Comparison of ENCODE assay signal across 18 cellular contexts in the genomic region with DNA sequence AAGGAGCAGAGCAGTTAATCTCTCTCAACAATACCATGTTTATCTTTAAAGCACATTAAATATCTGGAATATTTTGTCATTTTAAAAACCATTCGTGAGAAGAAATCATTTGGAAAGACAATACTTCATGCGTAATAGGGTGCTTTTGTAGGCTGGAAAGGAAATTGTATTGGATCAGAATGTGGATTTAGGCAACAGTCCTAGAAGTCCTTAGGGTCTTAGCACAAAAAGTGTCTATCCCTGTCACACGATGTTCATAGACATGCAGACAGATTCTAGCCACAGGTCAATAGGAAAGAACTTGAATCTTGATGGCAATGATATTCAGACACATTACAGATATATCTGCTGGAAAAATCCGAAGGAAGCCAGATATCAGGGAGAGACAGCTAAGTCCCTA.
A peak's percentile ranks its signal among the peaks of the same experiment; 100 is the strongest.
DNase-seq lines count a peak whose midpoint lies in the region; ATAC-seq, FAIRE-seq and TF ChIP-seq lines count a peak whose summit lies in the region.
"Had no signal": no experiment of that assay in that cellular context is flagged by ENCODE, and none has a peak within 500 bp of the region (broad histone marks: within the 10 kb centered on the region; RNA-seq: fewer than 3 reads in every experiment).

No MANE protein-coding gene starts in this region.

- TF ChIP-seq RAD21 in HepG2 (CRISPR knock-in tag; IDR thresholded peaks at IDR 0.05): no peak

- no peak overlapping the region for H3K4me3 ChIP-seq in ACC112 (ENCODE audit: low read depth, low read length)
- H3K4me3 ChIP-seq in WERI-Rb-1 (ENCODE audit: low read depth, low read length): no peak overlapping the region
- H3K4me3 ChIP-seq in HepG2 (replicated peaks in 1 of 3; ENCODE audit: insufficient read depth in 1 of 3, low read depth in 2 of 3, low read length in 3 of 3): no peak overlapping the region
- H3K4me3 ChIP-seq: A549 had no signal

- WGBS in HepG2 (ENCODE audit: low lambda C conversion rate): 15% methylated on average over 4 of the region's 4 CpGs

- H4K20me1 ChIP-seq in HepG2 (ENCODE audit: insufficient read depth, low read length): no peaks in the 10 kb centered on the region

- in situ Hi-C loops in HepG2 (cut with HindIII; ENCODE audit: extremely low pct_ligation_motif_present, low pct_unique_long_range_greater_than_20kb): no loop called here

- ATAC-seq in HepG2: no peak
- no peak for ATAC-seq in HG03439 (IDR thresholded peaks at IDR 0.05; ENCODE audit: unreplicated experiment)
- ATAC-seq: A549 had no signal

- H3K4me1 ChIP-seq in ACC112 (ENCODE audit: control insufficient read depth, insufficient read depth, low read length, unreplicated experiment) (peaks cover 11% of the 10 kb centered on the region), HepG2 (ENCODE audit: insufficient read depth, low read length) (no peaks in the 10 kb centered on the region)
- H3K4me1 ChIP-seq: A549 had no signal

- no peaks in the 10 kb centered on the region for H3K9me3 ChIP-seq in WERI-Rb-1 (ENCODE audit: severe bottlenecking)
- no peaks in the 10 kb centered on the region for H3K9me3 ChIP-seq in HepG2 (ENCODE audit: low read length)
- H3K9me3 ChIP-seq: A549 had no signal

- BruUV-seq in HepG2 (replicated peaks; lab: Mats Ljungman, UMichigan): no TSS peak

- CTCF ChIA-PET in HepG2 (lab: Yijun Ruan, JAX; ENCODE audit: low intra/inter-chr PET ratio, low total read pairs): no interaction called here

- TF ChIP-seq EP300 in HepG2 (IDR thresholded peaks at IDR 0.05; ENCODE audit: low read depth in 2 of 2, low read length in 2 of 2) (no peak), HepG2 (CRISPR knock-in tag; IDR thresholded peaks at IDR 0.05; ENCODE audit: borderline replicate concordance) (no peak)

- intact Hi-C loops in HepG2 (cut with micrococcal nuclease; ENCODE audit: unreplicated experiment): no loop called here

- DNase-seq in NCI-H146 (lab: John Stamatoyannopoulos, UW) (peak; percentile 90), dermis microvascular lymphatic vessel endothelial cell (ENCODE audit: low read depth in 2 of 2) (peak; percentile 90 to 95), lung microvascular endothelial cell (ENCODE audit: low read depth in 2 of 2) (peak; percentile 93 to 94), WERI-Rb-1 (no peak), HepG2 (ENCODE audit: low spot score) (no peak), DMS114 treated with DMSO at 0.1 percent for 48 hours (lab: John Stamatoyannopoulos, UW; ENCODE audit: unreplicated experiment) (no peak)
- DNase-seq: DMS153, EL, H7, NCI-H1048, NCI-H1694 treated with DMSO at 0.1 percent for 48 hours, NCI-H2107, NCI-H446 had no signal

- FAIRE-seq in HepG2 (lab: Jason Lieb, UNC): no peak
- FAIRE-seq: A549 had no signal

- POLR2A ChIA-PET in HepG2 (lab: Yijun Ruan, JAX): no interaction called here

- no peak for TF ChIP-seq POLR2A in HepG2 (IDR thresholded peaks at IDR 0.05; ENCODE audit: insufficient read depth in 1 of 2, low read depth in 2 of 2, low read length in 2 of 2)

- H3K36me3 ChIP-seq in ACC112 (ENCODE audit: insufficient read depth, low read length) (no peaks in the 10 kb centered on the region), WERI-Rb-1 (no peaks in the 10 kb centered on the region), HepG2 (replicated peaks in 1 of 2; ENCODE audit: control insufficient read depth in 1 of 2, insufficient read depth in 2 of 2, low read length in 2 of 2) (no peaks in the 10 kb centered on the region)

- H3K27me3 ChIP-seq in ACC112 (ENCODE audit: insufficient read depth, low read length) (no peaks in the 10 kb centered on the region), WERI-Rb-1 (ENCODE audit: insufficient read depth, low read depth, severe bottlenecking) (no peaks in the 10 kb centered on the region), HepG2 (ENCODE audit: control insufficient read depth in 1 of 2, insufficient read depth in 2 of 2, low read length in 2 of 2) (no peaks in the 10 kb centered on the region)

- H2AFZ ChIP-seq in ACC112 (ENCODE audit: low read length, unreplicated experiment): no peak overlapping the region
- H2AFZ ChIP-seq in HepG2 (ENCODE audit: low read length): no peak overlapping the region

- H3K9ac ChIP-seq in HepG2 (ENCODE audit: insufficient read depth, low read depth, low read length): no peak overlapping the region

- TF ChIP-seq CTCF in WERI-Rb-1 (IDR thresholded peaks at IDR 0.05; ENCODE audit: low read depth, low read length) (no peak), HepG2 (CRISPR knock-in tag; IDR thresholded peaks at IDR 0.05) (no peak)

- H3K4me2 ChIP-seq in HepG2 (ENCODE audit: low read depth, low read length): no peak overlapping the region
- H3K4me2 ChIP-seq: A549 had no signal

- H3K79me2 ChIP-seq in ACC112 (ENCODE audit: control insufficient read depth, insufficient read depth, low read length, unreplicated experiment) (no peaks in the 10 kb centered on the region), HepG2 (ENCODE audit: insufficient read depth, low read length) (no peaks in the 10 kb centered on the region)

- peak overlapping the region; percentile 85 for H3K27ac ChIP-seq in ACC112 (ENCODE audit: low read depth, low read length)
- no peak overlapping the region for H3K27ac ChIP-seq in WERI-Rb-1
- H3K27ac ChIP-seq in HepG2 (ENCODE audit: extremely low read length, insufficient read depth, low read length): no peak overlapping the region
- H3K27ac ChIP-seq: A549, C4-2B, RWPE1 had no signal

TF ChIP-seq in HepG2, 621 proteins besides CTCF, POLR2A, EP300 and RAD21:
- TF ChIP-seq CHCHD3 (CRISPR knock-in tag; IDR thresholded peaks at IDR 0.05) (no peak), ZNF253 (CRISPR knock-in tag; IDR thresholded peaks at IDR 0.05; ENCODE audit: borderline replicate concordance) (no peak), ZNF230 (CRISPR knock-in tag; IDR thresholded peaks at IDR 0.05) (no peak), ZNF770 (CRISPR knock-in tag; IDR thresholded peaks at IDR 0.05) (no peak), HMGXB4 (CRISPR knock-in tag; IDR thresholded peaks at IDR 0.05; ENCODE audit: borderline replicate concordance in 1 of 2, low read depth in 1 of 2) (no peak), NFKBIZ (CRISPR knock-in tag; IDR thresholded peaks at IDR 0.05) (no peak), ZNF543 (CRISPR knock-in tag; IDR thresholded peaks at IDR 0.05) (no peak), YEATS4 (CRISPR knock-in tag; IDR thresholded peaks at IDR 0.05; ENCODE audit: borderline replicate concordance) (no peak)

Comparison
In these comparisons a context has a peak if more than half of its experiments do, and no peak if none do; other contexts are left out.
1. DNase-seq: peak in NCI-H146 (single experiment), dermis microvascular lymphatic vessel endothelial cell (2 of 2) and lung microvascular endothelial cell (2 of 2); none in WERI-Rb-1 (single experiment), HepG2 (single experiment) and DMS114 treated with DMSO at 0.1 percent for 48 hours (single experiment).